11 cellular contexts compared by ENCODE assay signal in the genomic region with DNA sequence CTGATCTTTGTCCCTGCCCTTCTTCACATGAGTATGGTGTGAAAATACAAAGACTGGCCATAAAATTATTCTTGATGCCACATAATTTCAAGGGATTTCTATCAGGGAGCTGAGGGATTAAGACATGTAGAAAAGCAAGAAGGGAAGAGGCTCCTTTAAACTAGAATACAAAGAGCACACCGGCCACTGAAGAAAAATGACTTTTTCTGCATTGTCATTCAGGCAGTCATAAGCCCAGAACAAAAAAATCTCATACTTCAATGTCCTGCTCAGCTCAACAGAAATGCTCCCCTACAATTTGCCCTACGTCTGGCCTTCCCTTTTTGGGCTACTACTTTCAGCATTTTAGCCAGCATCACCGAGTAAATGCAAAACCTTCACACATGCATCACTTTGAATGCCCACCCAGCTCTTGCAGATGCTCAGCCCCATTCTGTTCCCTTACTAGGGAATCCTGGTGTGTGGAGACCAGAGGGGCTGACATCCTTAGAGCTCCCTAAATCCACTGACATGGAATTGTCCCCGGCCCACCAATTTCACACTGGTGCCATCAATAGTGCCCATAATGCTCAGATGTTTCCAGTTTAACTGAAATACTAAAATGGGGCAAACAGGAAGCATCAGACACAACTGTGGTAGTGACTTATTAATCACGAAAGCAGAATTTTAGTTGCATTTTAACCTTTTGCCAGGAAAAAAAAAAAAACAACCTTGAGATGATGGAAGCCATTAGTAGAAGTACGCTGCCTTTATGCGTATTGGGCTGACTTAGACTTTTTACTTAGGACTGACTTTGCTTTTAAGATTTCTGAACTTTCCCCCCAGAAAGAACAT. TPM values are rescaled to one million over a fixed set of nuclear protein-coding genes. Genes with fewer than 3 reads are reported as not detected.
DNase-seq lines count a peak whose midpoint lies in the region; ATAC-seq and TF ChIP-seq lines count a peak whose summit lies in the region.
"Had no signal": no experiment of that assay in that cellular context is flagged by ENCODE, and none has a peak within 500 bp of the region (broad histone marks: within the 10 kb centered on the region; RNA-seq: fewer than 3 reads in every experiment).

No MANE protein-coding gene starts in this region.

- H3K9me3 Mint-ChIP-seq in naive B cell = no peaks in the 10 kb centered on the region

- peak overlapping the region; percentile 33 to 97 (median 96) for H3K27ac ChIP-seq in body of pancreas

- no peak for ATAC-seq in body of pancreas
- no peak for ATAC-seq in naive B cell (ENCODE audit: low read depth in 2 of 2)
- ATAC-seq in HG03460 (IDR thresholded peaks at IDR 0.05; ENCODE audit: unreplicated experiment) = no peak
- ATAC-seq in GM21786 (IDR thresholded peaks at IDR 0.05; ENCODE audit: unreplicated experiment) = no peak

- H3K27me3 ChIP-seq in body of pancreas = no peaks in the 10 kb centered on the region

- peaks cover 61 to 87% (median 75%) of the 10 kb centered on the region in 3 donors for H3K4me1 Mint-ChIP-seq in naive B cell

- no peaks in the 10 kb centered on the region for H3K9me3 ChIP-seq in body of pancreas

- no peaks in the 10 kb centered on the region for H3K27me3 Mint-ChIP-seq in naive B cell

- H3K4me3 ChIP-seq in HFF-Myc (replicated peaks; ENCODE audit: low read depth, low read length) = peak overlapping the region; percentile 83
- H3K4me3 ChIP-seq in body of pancreas = no peak overlapping the region

- intact Hi-C loops in body of pancreas (cut with DNase I) = no loop called here

- peaks cover 0 to 10% of the 10 kb centered on the region in 2 donors for H3K36me3 Mint-ChIP-seq in naive B cell

- peak overlapping the region; percentile 72 to 99 (median 94) for H3K27ac Mint-ChIP-seq in naive B cell

- TF ChIP-seq CTCF in HFF-Myc (IDR thresholded peaks at IDR 0.05; ENCODE audit: low read depth, low read length, missing control alignments) = no peak
- no peak for TF ChIP-seq CTCF in body of pancreas (IDR thresholded peaks at IDR 0.05)

- TF ChIP-seq POLR2A in body of pancreas (IDR thresholded peaks at IDR 0.05) (no peak), erythroblast (IDR thresholded peaks at IDR 0.05; ENCODE audit: low read length) (no peak)

- peak overlapping the region; percentile 82 to 98 (median 91) for H3K4me3 Mint-ChIP-seq in naive B cell

- WGBS in body of pancreas, 2 donors = 42 to 43% methylated on average over 7 of the region's 7 CpGs

- H3K4me1 ChIP-seq in body of pancreas = peaks cover 72% of the 10 kb centered on the region

- H3K36me3 ChIP-seq in body of pancreas (replicated peaks in 1 of 2; ENCODE audit: insufficient read depth in 1 of 2, low read depth in 2 of 2) = no peaks in the 10 kb centered on the region

- DNase-seq in ACHN = peak; percentile 46
- DNase-seq in HFF-Myc (ENCODE audit: extremely low read depth, low read depth) = no peak
- DNase-seq in body of pancreas = no peak
- no peak for DNase-seq in naive B cell
- no peak for DNase-seq in HK-2 (ENCODE audit: unreplicated experiment)
- DNase-seq in erythroblast (lab: John Stamatoyannopoulos, UW) = no peak
- DNase-seq: NCI-H345 had no signal

- in situ Hi-C loops in ACHN (cut with HindIII; ENCODE audit: low pct_ligation_motif_present, low pct_unique_long_range_greater_than_20kb, low sequenced_read_pairs) = no loop called here

RNA-seq across cellular contexts. Expression of gene MAP3K14, which starts 2.7 kb away (rescaled TPM):
- 1 to 10 TPM; 6.5 to 9.9 TPM for total RNA-seq in body of pancreas
- 10 to 100 TPM; 13.3 to 38.9 (median 19.1) TPM for polyA plus RNA-seq in naive B cell (ENCODE audit: low read depth in 6 of 6)

RNA-seq across cellular contexts. Expression of gene SPATA32, which starts 52.2 kb away (rescaled TPM):
- 1 to 10 TPM in 1 of 2 donors, not detected in 1; 1.0 TPM for total RNA-seq in body of pancreas
- 1 to 10 TPM in 1 of 6 donors, under 1 TPM in 4, not detected in 1; 0.16 to 4.6 (median 0.31) TPM for polyA plus RNA-seq in naive B cell (ENCODE audit: low read depth in 6 of 6)
- total RNA-seq: Daoy, subcutaneous adipose tissue had no signal
